10 cellular contexts compared by ENCODE assay signal in genomic region chr12:100717733-100718067, GRCh38.
DNase-seq lines count a peak whose midpoint lies in the region; ATAC-seq and TF ChIP-seq lines count a peak whose summit lies in the region.
"Had no signal": no experiment of that assay in that cellular context is flagged by ENCODE, and none has a peak within 500 bp of the region (broad histone marks: within the 10 kb centered on the region; RNA-seq: fewer than 3 reads in every experiment).

No MANE protein-coding gene starts in this region.

- no peaks in the 10 kb centered on the region for H3K9me3 ChIP-seq in heart left ventricle

- H3K9me3 Mint-ChIP-seq in chondrocyte (ENCODE audit: low read depth) (no peaks in the 10 kb centered on the region), type B pancreatic cell (no peaks in the 10 kb centered on the region)

- no peak for TF ChIP-seq POLR2A in heart left ventricle (IDR thresholded peaks at IDR 0.05)

- no peak for ATAC-seq in heart left ventricle

- no peak overlapping the region for H3K27ac ChIP-seq in heart left ventricle
- H3K27ac ChIP-seq: BLaER1 had no signal

- no peak for DNase-seq in heart left ventricle
- no peak for DNase-seq in cardiac septum (ENCODE audit: low spot score)
- DNase-seq in chondrocyte (ENCODE audit: low spot score) = no peak
- peak; percentile 28 for DNase-seq in left kidney (ENCODE audit: low read depth, low spot score)
- no peak for DNase-seq in type B pancreatic cell (ENCODE audit: extremely low spot score, unreplicated experiment)
- DNase-seq in C1 segment of cervical spinal cord (lab: John Stamatoyannopoulos, UW) = no peak
- DNase-seq in globus pallidus (ENCODE audit: low spot score) = no peak
- DNase-seq in stimulated activated CD4-positive, alpha-beta T cell treated with anti-CD3 and anti-CD28 coated beads, Interleukin-4, amount 100 ng/mL, for 1 hour = no peak
- DNase-seq: effector CD4-positive, alpha-beta T cell had no signal

- peak overlapping the region in 10 of 12 donors; percentile 10 to 49 (median 37) for H3K4me3 ChIP-seq in heart left ventricle
- H3K4me3 ChIP-seq: BLaER1 had no signal

- H3K27me3 Mint-ChIP-seq in chondrocyte (ENCODE audit: low read depth) (peaks cover 37% of the 10 kb centered on the region), type B pancreatic cell (peaks cover 68% of the 10 kb centered on the region)

- peaks cover 6 to 59% (median 24%) of the 10 kb centered on the region in 9 donors for H3K27me3 ChIP-seq in heart left ventricle
- H3K27me3 ChIP-seq: BLaER1 had no signal

- H3K4me3 Mint-ChIP-seq in chondrocyte (ENCODE audit: unreplicated experiment) (peak overlapping the region; percentile 69), type B pancreatic cell (peak overlapping the region; percentile 86)

- H3K4me1 Mint-ChIP-seq in chondrocyte (ENCODE audit: low read depth) = peaks cover 9% of the 10 kb centered on the region
- H3K4me1 Mint-ChIP-seq in type B pancreatic cell (ENCODE audit: unreplicated experiment) = peaks cover 19% of the 10 kb centered on the region

- TF ChIP-seq CTCF in heart left ventricle (IDR thresholded peaks at IDR 0.05) = no peak
- no peak for TF ChIP-seq CTCF in chondrocyte (IDR thresholded peaks at IDR 0.05)
- no peak for TF ChIP-seq CTCF in type B pancreatic cell (conservative IDR thresholded peaks at IDR 0.05)

- H3K36me3 Mint-ChIP-seq in chondrocyte (ENCODE audit: low read depth) = no peaks in the 10 kb centered on the region
- no peaks in the 10 kb centered on the region for H3K36me3 Mint-ChIP-seq in type B pancreatic cell

- H3K36me3 ChIP-seq in heart left ventricle = no peaks in the 10 kb centered on the region
- H3K36me3 ChIP-seq: BLaER1 had no signal

- intact Hi-C loops in heart left ventricle (cut with DNase I) (no loop called here), cardiac septum (cut with DNase I) (no loop called here)

- H3K27ac Mint-ChIP-seq in chondrocyte (ENCODE audit: unreplicated experiment) (no peak overlapping the region), type B pancreatic cell (no peak overlapping the region)

- H3K4me1 ChIP-seq in heart left ventricle = peaks cover 0 to 11% (median 0%) of the 10 kb centered on the region in 12 donors

- WGBS in heart left ventricle, 4 donors = 1 to 2% (median 2%) methylated on average over 13 of the region's 13 CpGs
